In genomic region chr19:41332000-41332399, GRCh38 we compare ENCODE assay signal across 21 cellular contexts. TPM values are rescaled to one million over a fixed set of nuclear protein-coding genes. Genes with fewer than 3 reads are reported as not detected.
A peak's percentile ranks its signal among the peaks of the same experiment; 100 is the strongest.
DNase-seq lines count a peak whose midpoint lies in the region; ATAC-seq and TF ChIP-seq lines count a peak whose summit lies in the region.
"Had no signal": no experiment of that assay in that cellular context is flagged by ENCODE, and none has a peak within 500 bp of the region (broad histone marks: within the 10 kb centered on the region; RNA-seq: fewer than 3 reads in every experiment).

No MANE protein-coding gene starts in this region.

- H3K27ac ChIP-seq in CD4-positive, alpha-beta T cell (ENCODE audit: low read depth, low read length), result no peak overlapping the region
- no peak overlapping the region for H3K27ac ChIP-seq in GM23338 (ENCODE audit: low read depth)
- peak overlapping the region; percentile 54 for H3K27ac ChIP-seq in adipose tissue (ENCODE audit: low read depth, low read length)
- H3K27ac ChIP-seq: coronary artery, neural progenitor cell, prostate gland, sigmoid colon, WERI-Rb-1 had no signal

- TF ChIP-seq CTCF in CD4-positive, alpha-beta T cell (IDR thresholded peaks at IDR 0.05), result no peak
- no peak for TF ChIP-seq CTCF in GM23338 (conservative IDR thresholded peaks at IDR 0.05; ENCODE audit: low read depth in 2 of 2)
- TF ChIP-seq CTCF in foreskin fibroblast (IDR thresholded peaks at IDR 0.05; ENCODE audit: low read depth, low read length), result no peak

- peaks cover 54% of the 10 kb centered on the region for H3K4me1 Mint-ChIP-seq in CD4-positive, alpha-beta T cell (ENCODE audit: low read depth)
- H3K4me1 Mint-ChIP-seq in GM23338, result peaks cover 30% of the 10 kb centered on the region
- peaks cover 29 to 74% (median 58%) of the 10 kb centered on the region in 4 donors for H3K4me1 Mint-ChIP-seq in naive thymus-derived CD8-positive, alpha-beta T cell

- H3K27me3 Mint-ChIP-seq in CD4-positive, alpha-beta T cell, result no peaks in the 10 kb centered on the region
- H3K27me3 Mint-ChIP-seq in GM23338 (ENCODE audit: insufficient read depth, low read depth, poor library complexity), result peaks cover 18% of the 10 kb centered on the region
- H3K27me3 Mint-ChIP-seq in naive thymus-derived CD8-positive, alpha-beta T cell, result no peaks in the 10 kb centered on the region

- H3K27me3 ChIP-seq in CD4-positive, alpha-beta T cell (ENCODE audit: control insufficient read depth, insufficient read depth, low read length), result no peaks in the 10 kb centered on the region
- peaks cover 10% of the 10 kb centered on the region for H3K27me3 ChIP-seq in GM23338 (ENCODE audit: insufficient read depth)
- H3K27me3 ChIP-seq: neural progenitor cell, sigmoid colon had no signal

- POLR2A ChIA-PET in CD4-positive, alpha-beta T cell (lab: Charles Lee), result interaction anchor here (1.3 kb wide), 1 partner anchor 20 kb away, joined by 4 read pairs; no protein-coding TSS in a partner anchor
- POLR2A ChIA-PET in naive thymus-derived CD8-positive, alpha-beta T cell (lab: Charles Lee), result interaction anchor here (1.0 to 1.3 kb wide), 3 partner anchors 10 to 32 kb away, joined by 3 to 4 read pairs (median 4); no protein-coding TSS in a partner anchor

- ATAC-seq in CD4-positive, alpha-beta T cell (ENCODE audit: poor library complexity), result no peak
- ATAC-seq in GM23338 (no peak), HG03457 (IDR thresholded peaks at IDR 0.05; ENCODE audit: unreplicated experiment) (no peak)
- ATAC-seq in naive thymus-derived CD8-positive, alpha-beta T cell, result no peak

- H3K27ac Mint-ChIP-seq in CD4-positive, alpha-beta T cell, result peak overlapping the region; percentile 79
- H3K27ac Mint-ChIP-seq in GM23338, result no peak overlapping the region
- H3K27ac Mint-ChIP-seq in naive thymus-derived CD8-positive, alpha-beta T cell, result peak overlapping the region in 8 of 10 donors; percentile 37 to 94 (median 70)
- H3K27ac Mint-ChIP-seq: neural progenitor cell had no signal

- H3F3A ChIP-seq in GM23338 (replicated peaks; ENCODE audit: low read depth), result peaks cover 5% of the 10 kb centered on the region

- H3K36me3 Mint-ChIP-seq in CD4-positive, alpha-beta T cell (ENCODE audit: low read depth), result peaks cover 78% of the 10 kb centered on the region
- H3K36me3 Mint-ChIP-seq in GM23338 (ENCODE audit: low read depth), result no peaks in the 10 kb centered on the region; the same call in 2 of the 3 replicates
- peaks cover 0 to 79% (median 20%) of the 10 kb centered on the region in 3 donors for H3K36me3 Mint-ChIP-seq in naive thymus-derived CD8-positive, alpha-beta T cell
- H3K36me3 Mint-ChIP-seq: neural progenitor cell had no signal

- CTCF ChIA-PET in CD4-positive, alpha-beta T cell (lab: Charles Lee), result interaction anchor here (0.6 kb wide), 2 partner anchors 18 to 102 kb away, joined by 3 read pairs; no protein-coding TSS in a partner anchor

- DNase-seq in CD4-positive, alpha-beta T cell, result no peak
- DNase-seq in GM23338 (ENCODE audit: low spot score), result no peak
- DNase-seq in naive thymus-derived CD8-positive, alpha-beta T cell, result no peak
- no peak for DNase-seq in NCI-H446 treated with DMSO at 0.1 percent for 48 hours (lab: John Stamatoyannopoulos, UW)
- no peak for DNase-seq in foreskin fibroblast
- DNase-seq: activated CD4-positive, alpha-beta T cell treated with anti-CD3 and anti-CD28 coated beads, Interleukin-2, amount 50 U/mL, for 4 hours; activated gamma-delta T cell treated with Interleukin-2 at 50 U/mL for 16 hours; anterior cingulate cortex; DMS79; kidney; NCI-H1930; NCI-H748 treated with DMSO at 0.1 percent for 48 hours; sigmoid colon; T-helper 9 cell; WERI-Rb-1 had no signal

- H3K4me3 ChIP-seq in GM23338 (no peak overlapping the region), foreskin fibroblast (ENCODE audit: low read depth in 1 of 2, low read length in 2 of 2) (no peak overlapping the region)
- H3K4me3 ChIP-seq: coronary artery, HAP-1, neural progenitor cell, prostate gland, sigmoid colon had no signal

- H3K9me2 ChIP-seq in GM23338 (ENCODE audit: insufficient read depth), result no peaks in the 10 kb centered on the region

- H3K9me3 Mint-ChIP-seq in CD4-positive, alpha-beta T cell, result no peaks in the 10 kb centered on the region
- H3K9me3 Mint-ChIP-seq in GM23338, result no peaks in the 10 kb centered on the region
- no peaks in the 10 kb centered on the region for H3K9me3 Mint-ChIP-seq in naive thymus-derived CD8-positive, alpha-beta T cell
- H3K9me3 Mint-ChIP-seq: neural progenitor cell had no signal

- H3K4me1 ChIP-seq in GM23338 (ENCODE audit: insufficient read depth), result peaks cover 23% of the 10 kb centered on the region
- H3K4me1 ChIP-seq: neural progenitor cell, prostate gland had no signal

- no peaks in the 10 kb centered on the region for H3K36me3 ChIP-seq in GM23338 (ENCODE audit: insufficient read depth)
- H3K36me3 ChIP-seq: neural progenitor cell, prostate gland, WERI-Rb-1 had no signal

- peak overlapping the region; percentile 30 for H3K4me3 Mint-ChIP-seq in CD4-positive, alpha-beta T cell
- no peak overlapping the region for H3K4me3 Mint-ChIP-seq in GM23338
- H3K4me3 Mint-ChIP-seq in naive thymus-derived CD8-positive, alpha-beta T cell, result peak overlapping the region in 2 of 10 donors; percentile 10 to 60
- H3K4me3 Mint-ChIP-seq: neural progenitor cell had no signal

- H3K79me2 ChIP-seq in GM23338 (replicated peaks; ENCODE audit: insufficient read depth), result no peaks in the 10 kb centered on the region

- 0 out of 2 replicates have a peak overlapping the region, but pooled peaks have one; percentile 83 for H3K4me2 ChIP-seq in GM23338
- H3K4me2 ChIP-seq: neural progenitor cell had no signal

- intact Hi-C loops in CD4-positive, alpha-beta T cell (cut with DNase I, micrococcal nuclease), result no loop called here

- no peaks in the 10 kb centered on the region for H3K9me3 ChIP-seq in CD4-positive, alpha-beta T cell (ENCODE audit: control insufficient read depth, low read length)
- H3K9me3 ChIP-seq: HAP-1, prostate gland, sigmoid colon had no signal

- no peak overlapping the region for H2AFZ ChIP-seq in GM23338
- H2AFZ ChIP-seq: neural progenitor cell had no signal

- H4K20me1 ChIP-seq in GM23338 (replicated peaks; ENCODE audit: insufficient read depth), result no peaks in the 10 kb centered on the region

- 89 to 94% (median 90%) methylated on average over 16 of the region's 16 CpGs for WGBS in adipose tissue, 3 donors

TF ChIP-seq in GM23338, 12 proteins besides CTCF, POLR2A, EP300 and RAD21 (continues in another document):
- no peak for TF ChIP-seq REST (IDR thresholded peaks at IDR 0.05; ENCODE audit: unreplicated experiment)
- no peak for TF ChIP-seq NANOG (IDR thresholded peaks at IDR 0.05; ENCODE audit: borderline replicate concordance)
- no peak for TF ChIP-seq ZNF331 (CRISPR knock-in tag; IDR thresholded peaks at IDR 0.05; ENCODE audit: low read depth)
- TF ChIP-seq STAT1 (IDR thresholded peaks at IDR 0.05; ENCODE audit: unreplicated experiment), result no peak
- no peak for TF ChIP-seq ZNF114 (CRISPR knock-in tag; IDR thresholded peaks at IDR 0.05)

RNA-seq across cellular contexts. Expression of gene TGFB1, which starts 21.7 kb away (rescaled TPM):
- 100 to 1,000 TPM; 406 to 416 TPM for total RNA-seq in CD4-positive, alpha-beta T cell
- total RNA-seq in GM23338 (2014; rRNA removed; shearing (Covaris generic)), result 6.7 and 7.9 TPM in 2 replicates
- 0.99 and 1.4 TPM in 2 replicates for polyA plus RNA-seq in GM23338 (2016; fragmentation: Nextera tagmentation; extraction: Ambion mirVana)
- polyA plus RNA-seq in adipose tissue, result 10 to 100 TPM in 2 of 3 donors, 1 to 10 TPM in 1; 5.6 to 25.9 (median 24.0) TPM
- total RNA-seq in naive thymus-derived CD8-positive, alpha-beta T cell, result 10 to 100 TPM; 83.6 to 85.6 TPM
- polyA plus RNA-seq in naive thymus-derived CD8-positive, alpha-beta T cell, result 10 to 100 TPM; 30.5 to 45.4 (median 34.5) TPM

RNA-seq across cellular contexts. Expression of gene CCDC97, which starts 22.0 kb away (rescaled TPM):
- 10 to 100 TPM; 27.3 to 29.7 TPM for total RNA-seq in CD4-positive, alpha-beta T cell
- total RNA-seq in GM23338 (2014; rRNA removed; shearing (Covaris generic)), result 8.0 and 9.7 TPM in 2 replicates
- polyA plus RNA-seq in GM23338 (2016; fragmentation: Nextera tagmentation; extraction: Ambion mirVana) (8.2 and 11.0 TPM in 2 replicates), adipose tissue (10 to 100 TPM; 10.3 to 17.0 (median 15.3) TPM)
- total RNA-seq in naive thymus-derived CD8-positive, alpha-beta T cell, result 10 to 100 TPM; 46.6 to 49.1 TPM
- polyA plus RNA-seq in naive thymus-derived CD8-positive, alpha-beta T cell, result 10 to 100 TPM; 15.6 to 25.0 (median 24.6) TPM

RNA-seq across cellular contexts. Expression of gene B9D2, which starts 31.9 kb away (rescaled TPM):
- total RNA-seq in CD4-positive, alpha-beta T cell, result 10 to 100 TPM; 21.1 to 26.8 TPM
- total RNA-seq in GM23338 (2014; rRNA removed; shearing (Covaris generic)), result 2.7 and 3.0 TPM in 2 replicates
- polyA plus RNA-seq in GM23338 (2016; fragmentation: Nextera tagmentation; extraction: Ambion mirVana) (4.9 and 7.4 TPM in 2 replicates), adipose tissue (1 to 10 TPM; 6.1 to 9.4 (median 6.4) TPM)
- 10 to 100 TPM; 15.0 to 17.3 TPM for total RNA-seq in naive thymus-derived CD8-positive, alpha-beta T cell
- 10 to 100 TPM; 12.6 to 20.9 (median 19.8) TPM for polyA plus RNA-seq in naive thymus-derived CD8-positive, alpha-beta T cell

RNA-seq across cellular contexts. Expression of gene TMEM91, which starts 44.3 kb away (rescaled TPM):
- total RNA-seq in CD4-positive, alpha-beta T cell, result 1 to 10 TPM; 6.8 to 7.7 TPM
- 9.3 and 9.5 TPM in 2 replicates for total RNA-seq in GM23338 (2014; rRNA removed; shearing (Covaris generic))
- polyA plus RNA-seq in GM23338 (2016; fragmentation: Nextera tagmentation; extraction: Ambion mirVana) (8.1 and 10.6 TPM in 2 replicates), adipose tissue (10 to 100 TPM; 10.2 to 24.2 (median 12.2) TPM)
- total RNA-seq in naive thymus-derived CD8-positive, alpha-beta T cell, result 1 to 10 TPM; 9.9 TPM
- 1 to 10 TPM; 3.6 to 8.3 (median 5.0) TPM for polyA plus RNA-seq in naive thymus-derived CD8-positive, alpha-beta T cell

Comparison
In these comparisons a context has a peak if more than half of its experiments do, and no peak if none do; other contexts are left out.
1. RNA of gene TGFB1, which starts 21.7 kb away (total RNA-seq): 406 to 416 TPM in CD4-positive, alpha-beta T cell; 83.6 to 85.6 TPM in naive thymus-derived CD8-positive, alpha-beta T cell and 6.7 to 7.9 TPM in GM23338; every median in the first group is over 4 times any median in the second.